ENCODE assay signal across 25 cellular contexts in genomic region chr5:34531736-34532135, GRCh38.
DNase-seq lines count a peak whose midpoint lies in the region; ATAC-seq, FAIRE-seq and TF ChIP-seq lines count a peak whose summit lies in the region.
"Had no signal": no experiment of that assay in that cellular context is flagged by ENCODE, and none has a peak within 500 bp of the region (broad histone marks: within the 10 kb centered on the region; RNA-seq: fewer than 3 reads in every experiment).

No MANE protein-coding gene starts in this region.

- dilution Hi-C loops in endothelial cell of umbilical vein (cut with MboI; ENCODE audit: extremely low pct_ligation_motif_present, low sequenced_read_pairs) = no loop called here

- H3K4me3 Mint-ChIP-seq in type B pancreatic cell = no peak overlapping the region
- H3K4me3 Mint-ChIP-seq: activated naive CD8-positive, alpha-beta T cell treated with anti-CD3 and anti-CD28 coated beads for 36 hours; CD4-positive, alpha-beta T cell; IgD-negative memory B cell; stimulated activated memory B cell treated with anti-CD40 and anti-IgM and Interleukin-4, amounts not matched to agents 10 μg/mL and 1 μg/mL and 100 μg/mL, for 72 hours had no signal

- FAIRE-seq in endothelial cell of umbilical vein (lab: Jason Lieb, UNC) = peak; percentile 56
- FAIRE-seq: bronchial epithelial cell, kidney had no signal

- H3K9me1 ChIP-seq in endothelial cell of umbilical vein (replicated peaks; ENCODE audit: control insufficient read depth, extremely low read depth, insufficient read depth, low read length) = no peaks in the 10 kb centered on the region

- H3K27me3 ChIP-seq in endothelial cell of umbilical vein (ENCODE audit: control insufficient read depth in 2 of 2, insufficient read depth in 2 of 2, low read length in 2 of 2) (no peaks in the 10 kb centered on the region), osteoblast (ENCODE audit: insufficient read depth, low read length) (no peaks in the 10 kb centered on the region)
- H3K27me3 ChIP-seq: esophagus squamous epithelium had no signal

- no peak overlapping the region for H3K27ac Mint-ChIP-seq in type B pancreatic cell
- H3K27ac Mint-ChIP-seq: activated naive CD8-positive, alpha-beta T cell treated with anti-CD3 and anti-CD28 coated beads for 36 hours; activated T-helper 2 cell treated with anti-CD3 and anti-CD28 coated beads, Interferon-gamma antibody, Interleukin-2, Interleukin-4, amounts not matched to agents 10 μg/mL and 5 μg/mL and 100 μg/mL, durations not matched to agents 14 hours and 24 hours and 36 hours; CD4-positive, alpha-beta T cell; IgD-negative memory B cell; stimulated activated memory B cell treated with anti-CD40 and anti-IgM and Interleukin-4, amounts not matched to agents 10 μg/mL and 1 μg/mL and 100 μg/mL, for 72 hours had no signal

- H3K36me3 ChIP-seq in endothelial cell of umbilical vein (ENCODE audit: control insufficient read depth in 2 of 2, extremely low read depth in 1 of 2, insufficient read depth in 2 of 2, low read length in 2 of 2) (no peaks in the 10 kb centered on the region), osteoblast (ENCODE audit: insufficient read depth, low read length) (no peaks in the 10 kb centered on the region)
- H3K36me3 ChIP-seq: esophagus squamous epithelium had no signal

- H3K4me3 ChIP-seq in AG04449 (ENCODE audit: low read depth, low read length) = no peak overlapping the region
- no peak overlapping the region for H3K4me3 ChIP-seq in endothelial cell of umbilical vein (replicated peaks in 1 of 3; ENCODE audit: insufficient read depth in 1 of 3, low read depth in 1 of 3, low read length in 3 of 3)
- no peak overlapping the region for H3K4me3 ChIP-seq in osteoblast (ENCODE audit: insufficient read depth, low read length)
- H3K4me3 ChIP-seq: coronary artery, esophagus squamous epithelium, lung, PC-9 had no signal

- no peaks in the 10 kb centered on the region for H4K20me1 ChIP-seq in endothelial cell of umbilical vein (replicated peaks; ENCODE audit: control insufficient read depth, extremely low read depth, insufficient read depth, low read length)
- no peaks in the 10 kb centered on the region for H4K20me1 ChIP-seq in osteoblast (ENCODE audit: insufficient read depth, low read length)

- peaks cover 27% of the 10 kb centered on the region for H3K4me1 Mint-ChIP-seq in type B pancreatic cell (ENCODE audit: unreplicated experiment)
- H3K4me1 Mint-ChIP-seq: stimulated activated memory B cell treated with anti-CD40 and anti-IgM and Interleukin-4, amounts not matched to agents 10 μg/mL and 1 μg/mL and 100 μg/mL, for 72 hours had no signal

- CTCF ChIA-PET in AG04449 (lab: Yijun Ruan, JAX) = interaction anchor here (0.8 to 4.2 kb wide), 4 partner anchors 9 to 46 kb away, joined by 3 to 27 read pairs (median 6); no protein-coding TSS in a partner anchor
- CTCF ChIA-PET in endothelial cell of umbilical vein (lab: Charles Lee) = no interaction called here

- no peaks in the 10 kb centered on the region for H3K27me3 Mint-ChIP-seq in type B pancreatic cell
- H3K27me3 Mint-ChIP-seq: activated naive CD8-positive, alpha-beta T cell treated with anti-CD3 and anti-CD28 coated beads for 36 hours; CD4-positive, alpha-beta T cell; stimulated activated memory B cell treated with anti-CD40 and anti-IgM and Interleukin-4, amounts not matched to agents 10 μg/mL and 1 μg/mL and 100 μg/mL, for 72 hours had no signal

- ATAC-seq in HG03521 (IDR thresholded peaks at IDR 0.05; ENCODE audit: unreplicated experiment) (no peak), left lobe of liver (no peak)
- ATAC-seq: stimulated activated memory B cell treated with anti-CD40 and anti-IgM and Interleukin-4, amounts not matched to agents 10 μg/mL and 1 μg/mL and 100 μg/mL, for 72 hours had no signal

- DNase-seq in AG04449 (ENCODE audit: low read depth, low spot score) = peak; percentile 55
- DNase-seq in amniotic epithelial cell (ENCODE audit: low read depth) = peak; percentile 72
- no peak for DNase-seq in endothelial cell of umbilical vein (ENCODE audit: low read depth, low spot score)
- no peak for DNase-seq in osteoblast (ENCODE audit: insufficient read length, low spot score, missing footprints)
- no peak for DNase-seq in type B pancreatic cell (ENCODE audit: extremely low spot score, unreplicated experiment)
- DNase-seq in activated gamma-delta T cell (lab: John Stamatoyannopoulos, UW) = no peak
- DNase-seq in left lobe of liver (ENCODE audit: low spot score) = no peak
- DNase-seq: activated CD4-positive, alpha-beta T cell treated with anti-CD3 and anti-CD28 coated beads, Interleukin-2, amount 50 U/mL, for 4 hours; activated CD4-positive, CD25-positive, alpha-beta regulatory T cell; activated CD8-positive, alpha-beta memory T cell treated with anti-CD3 and anti-CD28 coated beads, Interleukin-2, amount 50 U/mL, for 4 hours; activated naive CD8-positive, alpha-beta T cell treated with anti-CD3 and anti-CD28 coated beads for 36 hours; CD4-positive, alpha-beta T cell; esophagus squamous epithelium; kidney; NCI-H2081; PC-9; SHP77 had no signal

- H3K9me3 ChIP-seq in endothelial cell of umbilical vein (replicated peaks; ENCODE audit: control insufficient read depth, insufficient read depth, low read length) (no peaks in the 10 kb centered on the region), osteoblast (ENCODE audit: low read depth, low read length) (no peaks in the 10 kb centered on the region)
- H3K9me3 ChIP-seq: esophagus squamous epithelium had no signal

- peaks cover 4% of the 10 kb centered on the region for H3K9me3 Mint-ChIP-seq in type B pancreatic cell
- H3K9me3 Mint-ChIP-seq: activated naive CD8-positive, alpha-beta T cell treated with anti-CD3 and anti-CD28 coated beads for 36 hours; activated T-helper 2 cell treated with anti-CD3 and anti-CD28 coated beads, Interferon-gamma antibody, Interleukin-2, Interleukin-4, amounts not matched to agents 10 μg/mL and 5 μg/mL and 100 μg/mL, durations not matched to agents 14 hours and 24 hours and 36 hours; CD4-positive, alpha-beta T cell; IgD-negative memory B cell; stimulated activated memory B cell treated with anti-CD40 and anti-IgM and Interleukin-4, amounts not matched to agents 10 μg/mL and 1 μg/mL and 100 μg/mL, for 72 hours had no signal

- TF ChIP-seq CTCF in AG04449 (IDR thresholded peaks at IDR 0.05; ENCODE audit: insufficient read depth, low read length, missing control alignments) (no peak), endothelial cell of umbilical vein (IDR thresholded peaks at IDR 0.05; ENCODE audit: extremely low read depth in 1 of 2, insufficient read depth in 1 of 2, low read depth in 1 of 2, low read length in 2 of 2) (no peak), osteoblast (IDR thresholded peaks at IDR 0.05; ENCODE audit: extremely low read depth, low read depth, low read length) (no peak), type B pancreatic cell (conservative IDR thresholded peaks at IDR 0.05) (no peak)

- H3K36me3 Mint-ChIP-seq in type B pancreatic cell = no peaks in the 10 kb centered on the region
- H3K36me3 Mint-ChIP-seq: activated naive CD8-positive, alpha-beta T cell treated with anti-CD3 and anti-CD28 coated beads for 36 hours; IgD-negative memory B cell; stimulated activated memory B cell treated with anti-CD40 and anti-IgM and Interleukin-4, amounts not matched to agents 10 μg/mL and 1 μg/mL and 100 μg/mL, for 72 hours had no signal

- no peak overlapping the region for H3K27ac ChIP-seq in endothelial cell of umbilical vein (ENCODE audit: insufficient read depth, low read depth, low read length)
- H3K27ac ChIP-seq in osteoblast (ENCODE audit: low read depth, low read length) = peak overlapping the region; percentile 25
- H3K27ac ChIP-seq: 22Rv1, esophagus squamous epithelium, PC-9 had no signal

- no peak overlapping the region for H3K9ac ChIP-seq in endothelial cell of umbilical vein (replicated peaks; ENCODE audit: extremely low read depth, insufficient read depth, low read length)

- H3K4me2 ChIP-seq in endothelial cell of umbilical vein (ENCODE audit: insufficient read depth, low read length) (no peak overlapping the region), osteoblast (ENCODE audit: insufficient read depth, low read length) (peak overlapping the region; percentile 6)
- H3K4me2 ChIP-seq: PC-9 had no signal

- no peaks in the 10 kb centered on the region for H3K79me2 ChIP-seq in endothelial cell of umbilical vein (ENCODE audit: control insufficient read depth, insufficient read depth, low read length)
- no peaks in the 10 kb centered on the region for H3K79me2 ChIP-seq in osteoblast (ENCODE audit: insufficient read depth, low read length)

- POLR2A ChIA-PET in AG04449 (lab: Yijun Ruan, JAX) (no interaction called here), endothelial cell of umbilical vein (lab: Charles Lee) (no interaction called here)

- intact Hi-C loops in endothelial cell of umbilical vein (cut with micrococcal nuclease) = no loop called here

- no TSS peak for BruUV-seq in endothelial cell of umbilical vein (replicated peaks; lab: Mats Ljungman, UMichigan)

- H2AFZ ChIP-seq in endothelial cell of umbilical vein (ENCODE audit: low read depth, low read length) = no peak overlapping the region
- H2AFZ ChIP-seq in osteoblast (ENCODE audit: low read length) = no peak overlapping the region
- H2AFZ ChIP-seq: PC-9 had no signal

- H3K4me1 ChIP-seq in endothelial cell of umbilical vein (ENCODE audit: control insufficient read depth, extremely low read depth, insufficient read depth, low read length) (peaks cover 17% of the 10 kb centered on the region), osteoblast (ENCODE audit: insufficient read depth, low read length) (peaks cover 51% of the 10 kb centered on the region)

- TF ChIP-seq POLR2A in endothelial cell of umbilical vein (IDR thresholded peaks at IDR 0.05; ENCODE audit: low read depth, low read length) = no peak

TF ChIP-seq in endothelial cell of umbilical vein, 7 proteins besides CTCF, POLR2A, EP300 and RAD21:
- TF ChIP-seq POLR2AphosphoS5 (IDR thresholded peaks at IDR 0.05; ENCODE audit: insufficient read depth, low read depth, low read length) (no peak), MYC (IDR thresholded peaks at IDR 0.05; ENCODE audit: low read depth, low read length) (no peak), EZH2 (IDR thresholded peaks at IDR 0.05; ENCODE audit: borderline replicate concordance, low read depth, low read length, severe bottlenecking) (no peak), JUN (IDR thresholded peaks at IDR 0.05; ENCODE audit: borderline replicate concordance, insufficient read depth, insufficient read length, low read depth) (no peak), FOS (IDR thresholded peaks at IDR 0.05; ENCODE audit: borderline replicate concordance, insufficient read depth, low read length) (no peak), MAX (IDR thresholded peaks at IDR 0.05; ENCODE audit: insufficient read depth, insufficient read length) (no peak), GATA2 (IDR thresholded peaks at IDR 0.05; ENCODE audit: insufficient read depth, insufficient read length, low read depth, low read length) (no peak)

Comparison
In these comparisons a context has a peak if more than half of its experiments do, and no peak if none do; other contexts are left out.
1. DNase-seq: peak in AG04449 (single experiment) and amniotic epithelial cell (single experiment); none in endothelial cell of umbilical vein (single experiment), osteoblast (single experiment), type B pancreatic cell (single experiment), activated gamma-delta T cell (single experiment) and left lobe of liver (single experiment).